ENCODE assay signal across 15 cellular contexts in the genomic region with DNA sequence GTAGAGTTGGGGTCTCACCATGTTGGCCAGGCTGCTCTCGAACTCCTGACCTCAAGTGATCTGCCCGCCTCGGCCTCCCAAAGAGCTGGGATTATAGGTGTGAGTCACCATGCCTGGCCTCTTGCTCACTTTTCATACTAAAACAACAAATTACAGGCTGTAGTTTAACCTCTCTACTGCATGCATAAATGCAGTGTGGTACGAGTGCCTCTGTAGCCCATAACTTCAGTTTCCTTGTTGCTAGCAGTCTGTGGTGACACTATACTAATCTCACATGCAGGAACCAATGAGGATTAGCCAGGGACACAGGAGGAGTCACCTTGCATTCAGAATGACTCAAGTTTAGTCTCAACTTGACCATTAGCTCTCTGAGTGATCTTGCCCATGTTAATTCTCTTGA. TPM values are rescaled to one million over a fixed set of nuclear protein-coding genes. Genes with fewer than 3 reads are reported as not detected.
DNase-seq lines count a peak whose midpoint lies in the region; ATAC-seq, FAIRE-seq and TF ChIP-seq lines count a peak whose summit lies in the region.
"Had no signal": no experiment of that assay in that cellular context is flagged by ENCODE, and none has a peak within 500 bp of the region (broad histone marks: within the 10 kb centered on the region; RNA-seq: fewer than 3 reads in every experiment).

No MANE protein-coding gene starts in this region.

- peaks cover 13% of the 10 kb centered on the region for H3K36me3 ChIP-seq in CD8-positive, alpha-beta memory T cell (ENCODE audit: insufficient read depth, low read length)
- H3K36me3 ChIP-seq in K562 (ENCODE audit: control insufficient read depth, insufficient read depth, low read length), result peaks cover 27% of the 10 kb centered on the region
- peaks cover 0 to 17% (median 12%) of the 10 kb centered on the region in 3 experiments for H3K36me3 ChIP-seq in naive thymus-derived CD4-positive, alpha-beta T cell (ENCODE audit: control insufficient read depth in 2 of 3, insufficient read depth in 3 of 3, low read length in 3 of 3)

- H3K9me3 Mint-ChIP-seq in CD8-positive, alpha-beta memory T cell, result no peaks in the 10 kb centered on the region
- H3K9me3 Mint-ChIP-seq in naive thymus-derived CD4-positive, alpha-beta T cell, result no peaks in the 10 kb centered on the region
- H3K9me3 Mint-ChIP-seq: effector memory CD8-positive, alpha-beta T cell had no signal

- peaks cover 58 to 91% (median 90%) of the 10 kb centered on the region in 3 donors for H3K4me1 Mint-ChIP-seq in CD8-positive, alpha-beta memory T cell
- peaks cover 31 to 95% (median 84%) of the 10 kb centered on the region in 7 donors for H3K4me1 Mint-ChIP-seq in naive thymus-derived CD4-positive, alpha-beta T cell

- no peaks in the 10 kb centered on the region for H4K20me1 ChIP-seq in K562 (replicated peaks; ENCODE audit: control insufficient read depth, insufficient read depth, low read length)

- CTCF ChIA-PET in CD8-positive, alpha-beta memory T cell (lab: Charles Lee), result interaction anchor here (1.3 kb wide), 1 partner anchor 9 kb away, joined by 7 read pairs; no protein-coding TSS in a partner anchor
- CTCF ChIA-PET in K562 (lab: Yijun Ruan, JAX; ENCODE audit: low intra/inter-chr PET ratio), result no interaction called here
- CTCF ChIA-PET in naive thymus-derived CD4-positive, alpha-beta T cell (lab: Charles Lee), result interaction anchor here (0.6 to 1.2 kb wide), 2 partner anchors 9 to 18 kb away, joined by 3 to 4 read pairs; no protein-coding TSS in a partner anchor

- no peaks in the 10 kb centered on the region for H3K27me3 Mint-ChIP-seq in CD8-positive, alpha-beta memory T cell
- no peaks in the 10 kb centered on the region for H3K27me3 Mint-ChIP-seq in naive thymus-derived CD4-positive, alpha-beta T cell
- H3K27me3 Mint-ChIP-seq: effector memory CD8-positive, alpha-beta T cell had no signal

- DNase-seq in CD8-positive, alpha-beta memory T cell, result no peak
- DNase-seq in HT1080 (ENCODE audit: low read depth) (peak; percentile 71), K562 (ENCODE audit: extremely low read depth in 1 of 4, low spot score in 3 of 4) (no peak), NCI-H1694 (lab: John Stamatoyannopoulos, UW) (no peak)
- no peak for DNase-seq in naive thymus-derived CD4-positive, alpha-beta T cell
- DNase-seq: activated CD4-positive, alpha-beta T cell treated with anti-CD3 and anti-CD28 coated beads, Interleukin-2, amount 50 U/mL, for 1 hour; amygdala; Caco-2; effector memory CD8-positive, alpha-beta T cell; NCI-H1105; NCI-H774; small intestine had no signal

- peaks cover 0 to 56% (median 7%) of the 10 kb centered on the region in 3 donors for H3K36me3 Mint-ChIP-seq in CD8-positive, alpha-beta memory T cell
- peaks cover 3 to 39% (median 14%) of the 10 kb centered on the region in 5 donors for H3K36me3 Mint-ChIP-seq in naive thymus-derived CD4-positive, alpha-beta T cell

- no peaks in the 10 kb centered on the region for H3K9me1 ChIP-seq in K562 (ENCODE audit: control insufficient read depth, insufficient read depth, low read length)

- no peak overlapping the region for H3K9ac ChIP-seq in K562 (ENCODE audit: insufficient read depth in 1 of 2, low read depth in 2 of 2, low read length in 2 of 2)

- no peak for TF ChIP-seq RAD21 in K562 (CRISPR knock-in tag; conservative IDR thresholded peaks at IDR 0.05 in 1 of 2, IDR thresholded peaks at IDR 0.05 in 1 of 2)

- H3K4me3 Mint-ChIP-seq in CD8-positive, alpha-beta memory T cell, result no peak overlapping the region
- H3K4me3 Mint-ChIP-seq in naive thymus-derived CD4-positive, alpha-beta T cell, result no peak overlapping the region
- H3K4me3 Mint-ChIP-seq: effector memory CD8-positive, alpha-beta T cell had no signal

- H3K4me1 ChIP-seq in CD8-positive, alpha-beta memory T cell (ENCODE audit: insufficient read depth, low read length), result peaks cover 81% of the 10 kb centered on the region
- H3K4me1 ChIP-seq in K562 (replicated peaks in 1 of 2; ENCODE audit: control insufficient read depth in 2 of 2, insufficient read depth in 2 of 2, low read length in 2 of 2), result peaks cover 0 to 2% of the 10 kb centered on the region in 2 experiments; a peak in 2 of 5 replicates
- H3K4me1 ChIP-seq in naive thymus-derived CD4-positive, alpha-beta T cell (ENCODE audit: control insufficient read depth in 2 of 2, insufficient read depth in 2 of 2, low read length in 2 of 2), result peaks cover 23 to 77% of the 10 kb centered on the region in 2 donors

- TF ChIP-seq POLR2A in K562 (conservative IDR thresholded peaks at IDR 0.05), result no peak

- in situ Hi-C loops in K562 (cut with MboI), result no loop called here

- H2AFZ ChIP-seq in K562 (ENCODE audit: low read depth, low read length), result no peak overlapping the region

- TF ChIP-seq CTCF in K562 (IDR thresholded peaks at IDR 0.05 in 2 of 3, conservative IDR thresholded peaks at IDR 0.05 in 1 of 3; ENCODE audit: insufficient read depth in 2 of 3, low read depth in 1 of 3, low read length in 3 of 3), result no peak

- no peak overlapping the region for H3K4me3 ChIP-seq in CD8-positive, alpha-beta memory T cell (ENCODE audit: low read length)
- H3K4me3 ChIP-seq in K562, result no peak overlapping the region
- no peak overlapping the region for H3K4me3 ChIP-seq in naive thymus-derived CD4-positive, alpha-beta T cell (ENCODE audit: low read length)

- no peaks in the 10 kb centered on the region for H3K9me3 ChIP-seq in CD8-positive, alpha-beta memory T cell (ENCODE audit: low read length)
- no peaks in the 10 kb centered on the region for H3K9me3 ChIP-seq in K562 (replicated peaks; ENCODE audit: control insufficient read depth, insufficient read depth, low read depth, low read length)
- no peaks in the 10 kb centered on the region for H3K9me3 ChIP-seq in naive thymus-derived CD4-positive, alpha-beta T cell (ENCODE audit: control insufficient read depth in 2 of 3, low read length in 3 of 3)
- H3K9me3 ChIP-seq: Caco-2 had no signal

- no peaks in the 10 kb centered on the region for H3K27me3 ChIP-seq in CD8-positive, alpha-beta memory T cell (ENCODE audit: insufficient read depth, low read length, poor library complexity, severe bottlenecking)
- no peaks in the 10 kb centered on the region for H3K27me3 ChIP-seq in K562 (ENCODE audit: control insufficient read depth in 2 of 2, insufficient read depth in 2 of 2, low read length in 2 of 2)
- H3K27me3 ChIP-seq in naive thymus-derived CD4-positive, alpha-beta T cell (ENCODE audit: control insufficient read depth in 2 of 2, insufficient read depth in 2 of 2, low read length in 2 of 2), result no peaks in the 10 kb centered on the region

- no peak overlapping the region for H3K27ac ChIP-seq in CD8-positive, alpha-beta memory T cell (ENCODE audit: low read depth, low read length)
- no peak overlapping the region; the same call in 2 of the 3 replicates for H3K27ac ChIP-seq in K562 (ENCODE audit: extremely low read depth, low read depth, low read length)
- no peak overlapping the region for H3K27ac ChIP-seq in naive thymus-derived CD4-positive, alpha-beta T cell (ENCODE audit: low read depth, low read length)

- WGBS in K562 (ENCODE audit: insufficient coverage, low coverage, missing lambda C conversion rate), result 83% methylated on average over 4 of the region's 4 CpGs

- BruUV-seq in K562 (replicated peaks; lab: Mats Ljungman, UMichigan), result no TSS peak

- H3K27ac Mint-ChIP-seq in CD8-positive, alpha-beta memory T cell, result peak overlapping the region in 7 of 8 donors; percentile 47 to 81 (median 71)
- peak overlapping the region in 7 of 9 donors; percentile 7 to 94 (median 72) for H3K27ac Mint-ChIP-seq in naive thymus-derived CD4-positive, alpha-beta T cell

- no peak overlapping the region for H3K4me2 ChIP-seq in K562 (ENCODE audit: insufficient read depth, low read length)

- ATAC-seq in K562, result no peak
- ATAC-seq in naive thymus-derived CD4-positive, alpha-beta T cell, result no peak
- ATAC-seq in GM21717 (IDR thresholded peaks at IDR 0.05; ENCODE audit: unreplicated experiment), result no peak
- no peak for ATAC-seq in HG03521 (IDR thresholded peaks at IDR 0.05; ENCODE audit: unreplicated experiment)
- ATAC-seq in HG02970 (IDR thresholded peaks at IDR 0.05; ENCODE audit: low FRiP score, unreplicated experiment), result no peak
- ATAC-seq: effector memory CD8-positive, alpha-beta T cell had no signal

- intact Hi-C loops in K562 (cut with micrococcal nuclease), result no loop called here
- intact Hi-C loops in naive thymus-derived CD4-positive, alpha-beta T cell (cut with micrococcal nuclease), result no loop called here

- peaks cover 41% of the 10 kb centered on the region; the same call in 2 of the 3 replicates for H3K79me2 ChIP-seq in K562 (ENCODE audit: control insufficient read depth, insufficient read depth, low read length)

- TF ChIP-seq EP300 in K562 (IDR thresholded peaks at IDR 0.05; ENCODE audit: low read length), result no peak

- POLR2A ChIA-PET in CD8-positive, alpha-beta memory T cell (lab: Charles Lee), result interaction anchor here (0.5 kb wide), 1 partner anchor 66 kb away, joined by 3 read pairs; no protein-coding TSS in a partner anchor
- POLR2A ChIA-PET in K562 (lab: Yijun Ruan, JAX), result interaction anchor here (1.0 kb wide), 1 partner anchor 10 kb away, joined by 3 read pairs; no protein-coding TSS in a partner anchor
- POLR2A ChIA-PET in naive thymus-derived CD4-positive, alpha-beta T cell (lab: Charles Lee), result interaction anchor here (0.6 to 8.9 kb wide), 4 partner anchors 8 to 1743 kb away, joined by 3 to 169 read pairs (median 34); a partner anchor contains a TSS

- FAIRE-seq in K562 (lab: Jason Lieb, UNC), result peak; percentile 15
- FAIRE-seq: small intestine had no signal

RNA-seq across cellular contexts. Expression of a gene that starts 20.1 kb away (rescaled TPM):
- 10 to 100 TPM; 87.5 to 95.2 TPM for total RNA-seq in CD8-positive, alpha-beta memory T cell
- polyA plus RNA-seq in CD8-positive, alpha-beta memory T cell, result 178 TPM
- total RNA-seq in HT1080 (2014; rRNA removed; shearing (Covaris generic)), result 84.1 and 92.2 TPM in 2 replicates
- polyA plus RNA-seq in HT1080 (2015; cell fraction: cytosol; rRNA removed), result 34.6 and 43.1 TPM in 2 replicates
- 33.7 and 34.7 TPM in 2 replicates for polyA plus RNA-seq in HT1080 (2015; cell fraction: nucleus; rRNA removed)
- 31.3 and 64.7 TPM in 2 replicates for total RNA-seq in K562 (2011; cell fraction: chromatin; rRNA removed; ENCODE audit: low replicate concordance)
- total RNA-seq in K562 (2011; cell fraction: nucleolus; rRNA removed), result 39.3 and 41.4 TPM in 2 replicates
- 40.9 and 52.2 TPM in 2 replicates for total RNA-seq in K562 (2011; cell fraction: nucleoplasm; rRNA removed)
- total RNA-seq in K562 (2014; rRNA removed), result 78.6 and 84.7 TPM in 2 replicates
- 43.9 and 50.4 TPM in 2 replicates for total RNA-seq in K562 (2014; rRNA removed; fragmentation: Illumina TruSeq; extraction: Trizol)
- total RNA-seq in K562 (2015; rRNA removed; fragmentation: Illumina TruSeq; extraction: Trizol), result 60.0 and 66.7 TPM in 2 replicates
- total RNA-seq in K562 (2021), result 57.4 and 63.9 TPM in 2 replicates
- polyA plus RNA-seq in K562 (2011; rRNA removed), result 55.5 and 55.8 TPM in 2 replicates
- polyA plus RNA-seq in K562 (2011; cell fraction: cytosol; rRNA removed), result 47.4 and 72.1 TPM in 2 replicates
- 28.3 and 31.1 TPM in 2 replicates for polyA plus RNA-seq in K562 (2011; cell fraction: nucleus; rRNA removed)
- polyA plus RNA-seq in K562 (2012), result 55.2 and 61.7 TPM in 2 replicates
- 62.8 and 71.3 TPM in 2 replicates for polyA plus RNA-seq in K562 (2014; fragmentation: Illumina TruSeq; extraction: Trizol)
- polyA plus RNA-seq in K562 (2014; fragmentation: Nextera tagmentation; extraction: Ambion mirVana), result 10 to 100 TPM; 26.8 to 46.3 TPM
- 87.4 and 88.1 TPM in 2 replicates for polyA plus RNA-seq in K562 (2014; rRNA removed)
- polyA minus RNA-seq in K562 (2011; rRNA and poly(A)+ RNA removed), result 43.3 and 52.3 TPM in 2 replicates
- 16.7 and 17.6 TPM in 2 replicates for polyA minus RNA-seq in K562 (2011; cell fraction: cytosol; rRNA and poly(A)+ RNA removed)
- polyA minus RNA-seq in K562 (2011; cell fraction: nucleus; rRNA and poly(A)+ RNA removed), result 13.6 and 15.0 TPM in 2 replicates
- 10 to 100 TPM; 44.6 to 84.9 (median 61.0) TPM for total RNA-seq in naive thymus-derived CD4-positive, alpha-beta T cell
- polyA plus RNA-seq in naive thymus-derived CD4-positive, alpha-beta T cell, result 100 to 1,000 TPM; 127 to 163 TPM

RNA-seq across cellular contexts. Expression of a gene that starts 21.9 kb away (rescaled TPM):
- 10 to 100 TPM; 63.8 to 65.8 TPM for total RNA-seq in CD8-positive, alpha-beta memory T cell
- polyA plus RNA-seq in CD8-positive, alpha-beta memory T cell, result 75.4 TPM
- 33.8 and 37.6 TPM in 2 replicates for total RNA-seq in HT1080 (2014; rRNA removed; shearing (Covaris generic))
- polyA plus RNA-seq in HT1080 (2015; cell fraction: cytosol; rRNA removed), result 28.5 and 43.4 TPM in 2 replicates
- polyA plus RNA-seq in HT1080 (2015; cell fraction: nucleus; rRNA removed), result 25.7 and 35.5 TPM in 2 replicates
- total RNA-seq in K562 (2011; cell fraction: chromatin; rRNA removed; ENCODE audit: low replicate concordance), result 43.9 and 112 TPM in 2 replicates
- 97.0 and 99.2 TPM in 2 replicates for total RNA-seq in K562 (2011; cell fraction: nucleolus; rRNA removed)
- total RNA-seq in K562 (2011; cell fraction: nucleoplasm; rRNA removed), result 59.2 and 66.6 TPM in 2 replicates
- total RNA-seq in K562 (2014; rRNA removed), result 111 and 116 TPM in 2 replicates
- total RNA-seq in K562 (2014; rRNA removed; fragmentation: Illumina TruSeq; extraction: Trizol), result 22.7 and 31.4 TPM in 2 replicates
- total RNA-seq in K562 (2015; rRNA removed; fragmentation: Illumina TruSeq; extraction: Trizol), result 62.5 and 66.7 TPM in 2 replicates
- total RNA-seq in K562 (2021), result 84.1 and 93.6 TPM in 2 replicates
- polyA plus RNA-seq in K562 (2011; rRNA removed), result 51.1 and 59.7 TPM in 2 replicates
- 105 and 154 TPM in 2 replicates for polyA plus RNA-seq in K562 (2011; cell fraction: cytosol; rRNA removed)
- 56.5 and 83.6 TPM in 2 replicates for polyA plus RNA-seq in K562 (2011; cell fraction: nucleus; rRNA removed)
- polyA plus RNA-seq in K562 (2012), result 64.0 and 95.8 TPM in 2 replicates
- 63.2 and 88.3 TPM in 2 replicates for polyA plus RNA-seq in K562 (2014; fragmentation: Illumina TruSeq; extraction: Trizol)
- 10 to 100 TPM in 1 of 2 experiments, 1 to 10 TPM in 1; 6.3 to 16.8 TPM for polyA plus RNA-seq in K562 (2014; fragmentation: Nextera tagmentation; extraction: Ambion mirVana)
- 83.9 and 90.2 TPM in 2 replicates for polyA plus RNA-seq in K562 (2014; rRNA removed)
- 37.2 and 42.5 TPM in 2 replicates for polyA minus RNA-seq in K562 (2011; rRNA and poly(A)+ RNA removed)
- 39.4 and 52.3 TPM in 2 replicates for polyA minus RNA-seq in K562 (2011; cell fraction: cytosol; rRNA and poly(A)+ RNA removed)
- 24.5 and 26.7 TPM in 2 replicates for polyA minus RNA-seq in K562 (2011; cell fraction: nucleus; rRNA and poly(A)+ RNA removed)
- total RNA-seq in naive thymus-derived CD4-positive, alpha-beta T cell, result 10 to 100 TPM; 34.2 to 72.7 (median 58.1) TPM
- 10 to 100 TPM; 61.3 to 81.8 TPM for polyA plus RNA-seq in naive thymus-derived CD4-positive, alpha-beta T cell

RNA-seq across cellular contexts. Expression of a gene that starts 42.3 kb away (rescaled TPM):
- total RNA-seq in CD8-positive, alpha-beta memory T cell, result 10 to 100 TPM; 28.4 to 32.1 TPM
- polyA plus RNA-seq in CD8-positive, alpha-beta memory T cell, result 21.8 TPM
- 14.1 and 21.8 TPM in 2 replicates for total RNA-seq in HT1080 (2014; rRNA removed; shearing (Covaris generic))
- polyA plus RNA-seq in HT1080 (2015; cell fraction: cytosol; rRNA removed), result 23.1 and 24.3 TPM in 2 replicates
- 13.2 and 13.9 TPM in 2 replicates for polyA plus RNA-seq in HT1080 (2015; cell fraction: nucleus; rRNA removed)
- total RNA-seq in K562 (2011; cell fraction: chromatin; rRNA removed; ENCODE audit: low replicate concordance), result not detected in 2 replicates
- total RNA-seq in K562 (2011; cell fraction: nucleolus; rRNA removed), result not detected in 2 replicates
- not detected in 2 replicates for total RNA-seq in K562 (2011; cell fraction: nucleoplasm; rRNA removed)
- total RNA-seq in K562 (2014; rRNA removed) (not detected in 2 replicates), K562 (2014; rRNA removed; fragmentation: Illumina TruSeq; extraction: Trizol) (not detected in 2 replicates), K562 (2015; rRNA removed; fragmentation: Illumina TruSeq; extraction: Trizol) (not detected in 2 replicates), K562 (2021) (0.18 and 0.29 TPM in 2 replicates)
- polyA plus RNA-seq in K562 (2011; rRNA removed) (0.15 TPM in 1 of 2 replicates, not detected in the other), K562 (2014; fragmentation: Illumina TruSeq; extraction: Trizol) (not detected in 2 replicates), K562 (2014; fragmentation: Nextera tagmentation; extraction: Ambion mirVana) (not detected), K562 (2014; rRNA removed) (not detected in 2 replicates)
- 0.07 TPM in 1 of 2 replicates, not detected in the other for polyA plus RNA-seq in K562 (2011; cell fraction: cytosol; rRNA removed)
- polyA plus RNA-seq in K562 (2011; cell fraction: nucleus; rRNA removed), result 0.10 and 0.18 TPM in 2 replicates
- 0.31 and 0.54 TPM in 2 replicates for polyA plus RNA-seq in K562 (2012)
- polyA minus RNA-seq in K562 (2011; rRNA and poly(A)+ RNA removed), result not detected in 2 replicates
- 1.7 TPM in 1 of 2 replicates, not detected in the other for polyA minus RNA-seq in K562 (2011; cell fraction: cytosol; rRNA and poly(A)+ RNA removed)
- polyA minus RNA-seq in K562 (2011; cell fraction: nucleus; rRNA and poly(A)+ RNA removed), result 0.40 and 1.1 TPM in 2 replicates
- 10 to 100 TPM; 28.1 to 41.1 (median 31.0) TPM for total RNA-seq in naive thymus-derived CD4-positive, alpha-beta T cell
- 10 to 100 TPM; 28.3 to 33.4 TPM for polyA plus RNA-seq in naive thymus-derived CD4-positive, alpha-beta T cell

RNA-seq across cellular contexts. Expression of a gene that starts 59.8 kb away (rescaled TPM):
- under 1 TPM; 0.07 to 0.11 TPM for total RNA-seq in CD8-positive, alpha-beta memory T cell
- polyA plus RNA-seq in CD8-positive, alpha-beta memory T cell, result 0.05 TPM
- total RNA-seq in HT1080 (2014; rRNA removed; shearing (Covaris generic)), result not detected in 2 replicates
- not detected in 2 replicates for polyA plus RNA-seq in HT1080 (2015; cell fraction: cytosol; rRNA removed)
- polyA plus RNA-seq in HT1080 (2015; cell fraction: nucleus; rRNA removed), result 0.10 TPM in 1 of 2 replicates, not detected in the other
- not detected in 2 replicates for total RNA-seq in K562 (2011; cell fraction: chromatin; rRNA removed; ENCODE audit: low replicate concordance)
- total RNA-seq in K562 (2011; cell fraction: nucleolus; rRNA removed), result not detected in 2 replicates
- total RNA-seq in K562 (2011; cell fraction: nucleoplasm; rRNA removed), result not detected in 2 replicates
- not detected in 2 replicates for total RNA-seq in K562 (2014; rRNA removed)
- not detected in 2 replicates for total RNA-seq in K562 (2014; rRNA removed; fragmentation: Illumina TruSeq; extraction: Trizol)
- total RNA-seq in K562 (2015; rRNA removed; fragmentation: Illumina TruSeq; extraction: Trizol), result not detected in 2 replicates
- total RNA-seq in K562 (2021), result not detected in 2 replicates
- polyA plus RNA-seq in K562 (2011; rRNA removed), result not detected in 2 replicates
- polyA plus RNA-seq in K562 (2011; cell fraction: cytosol; rRNA removed), result not detected in 2 replicates
- polyA plus RNA-seq in K562 (2011; cell fraction: nucleus; rRNA removed), result not detected in 2 replicates
- polyA plus RNA-seq in K562 (2012), result not detected in 2 replicates
- not detected in 2 replicates for polyA plus RNA-seq in K562 (2014; fragmentation: Illumina TruSeq; extraction: Trizol)
- not detected for polyA plus RNA-seq in K562 (2014; fragmentation: Nextera tagmentation; extraction: Ambion mirVana)
- not detected in 2 replicates for polyA plus RNA-seq in K562 (2014; rRNA removed)
- not detected in 2 replicates for polyA minus RNA-seq in K562 (2011; rRNA and poly(A)+ RNA removed)
- polyA minus RNA-seq in K562 (2011; cell fraction: cytosol; rRNA and poly(A)+ RNA removed), result not detected in 2 replicates
- not detected in 2 replicates for polyA minus RNA-seq in K562 (2011; cell fraction: nucleus; rRNA and poly(A)+ RNA removed)
- total RNA-seq in naive thymus-derived CD4-positive, alpha-beta T cell, result under 1 TPM; 0.17 to 0.70 (median 0.64) TPM
- polyA plus RNA-seq in naive thymus-derived CD4-positive, alpha-beta T cell, result not detected

Comparison
In these comparisons a context has a peak if more than half of its experiments do, and no peak if none do; other contexts are left out.
1. RNA of a gene that starts 42.3 kb away (total RNA-seq): 28.4 to 32.1 TPM in CD8-positive, alpha-beta memory T cell, 28.1 to 41.1 TPM in naive thymus-derived CD4-positive, alpha-beta T cell and 14.1 to 21.8 TPM in HT1080; 0.18 to 0.29 TPM in K562; every median in the first group is over 10 times any median in the second.